In genomic region chr12:117967043-117967442, GRCh38 we compare ENCODE assay signal across 23 cellular contexts. TPM values are rescaled to one million over a fixed set of nuclear protein-coding genes. Genes with fewer than 3 reads are reported as not detected.
DNase-seq lines count a peak whose midpoint lies in the region; ATAC-seq, FAIRE-seq and TF ChIP-seq lines count a peak whose summit lies in the region.
"Had no signal": no experiment of that assay in that cellular context is flagged by ENCODE, and none has a peak within 500 bp of the region (broad histone marks: within the 10 kb centered on the region; RNA-seq: fewer than 3 reads in every experiment).

No MANE protein-coding gene starts in this region.

- H3K9me3 ChIP-seq in HUES64 (ENCODE audit: insufficient read depth, low read depth, low read length): peaks cover 11% of the 10 kb centered on the region; the same call in 1 of the 2 replicates
- H3K9me3 ChIP-seq in H1 (ENCODE audit: insufficient read depth in 2 of 2, low read depth in 1 of 2, low read length in 1 of 2): peaks cover 4 to 6% of the 10 kb centered on the region in 2 experiments; a peak in 2 of 4 replicates
- peaks cover 0 to 4% of the 10 kb centered on the region in 2 donors for H3K9me3 ChIP-seq in uterus

- CTCF ChIA-PET in H1 (lab: Charles Lee; ENCODE audit: partially characterized antibody): no interaction called here

- H2BK20ac ChIP-seq in H1 (ENCODE audit: low read length): no peak overlapping the region

- FAIRE-seq in H1 (lab: Jason Lieb, UNC): no peak
- FAIRE-seq: endothelial cell of umbilical vein, HTR-8/SVneo, small intestine had no signal

- H3K4ac ChIP-seq in H1 (replicated peaks; ENCODE audit: insufficient read length, low read depth, low read length): no peak overlapping the region

- TF ChIP-seq RAD21 in H1 (IDR thresholded peaks at IDR 0.05 in 1 of 2, conservative IDR thresholded peaks at IDR 0.05 in 1 of 2; ENCODE audit: low read depth in 2 of 2, low read length in 2 of 2): no peak

- no peak overlapping the region for H2AFZ ChIP-seq in H1 (ENCODE audit: low read length)
- H2AFZ ChIP-seq: GM23248 had no signal

- no peak overlapping the region for H3K14ac ChIP-seq in H1 (ENCODE audit: insufficient read length)

- H3K79me2 ChIP-seq in H1 (ENCODE audit: control insufficient read depth in 1 of 2, insufficient read depth in 2 of 2, low read length in 2 of 2): no peaks in the 10 kb centered on the region

- H3K36me3 Mint-ChIP-seq in activated T-cell treated with anti-CD3 and anti-CD28 coated beads, Interleukin-2, amount 50 U/mL, for 72 hours (ENCODE audit: insufficient read depth in 2 of 2): peaks cover 9% of the 10 kb centered on the region in 2 donors

- H3K9me3 Mint-ChIP-seq in activated T-cell treated with anti-CD3 and anti-CD28 coated beads, Interleukin-2, amount 50 U/mL, for 72 hours: peaks cover 7% of the 10 kb centered on the region in 2 donors

- no peak overlapping the region for H2BK120ac ChIP-seq in H1 (replicated peaks; ENCODE audit: low read depth, low read length)

- no peak for DNase-seq in activated T-cell treated with anti-CD3 and anti-CD28 coated beads, Interleukin-2, amount 50 U/mL, for 72 hours
- DNase-seq in activated T-cell treated with anti-CD3 and anti-CD28 coated beads, Interleukin-2, amount 50 U/mL, for 48 hours: no peak
- DNase-seq in H1 (ENCODE audit: low read depth in 1 of 2, low spot score in 2 of 2) (no peak), retina (peak; percentile 13), uterus (no peak), superior temporal gyrus (ENCODE audit: extremely low spot score) (no peak)
- DNase-seq: ACHN; activated CD4-positive, alpha-beta T cell treated with anti-CD3 and anti-CD28 coated beads, Interleukin-2, amount 50 U/mL, for 1 hour; activated gamma-delta T cell treated with Interleukin-2 at 50 U/mL for 16 hours; GM23248; mucosa of descending colon; NCI-H1436; small intestine; stimulated activated CD4-positive, alpha-beta T cell treated with anti-CD3 and anti-CD28 coated beads, Interleukin-2, amount 100 ng/mL, for 24 hours had no signal

- no peak for ATAC-seq in activated T-cell treated with anti-CD3 and anti-CD28 coated beads, Interleukin-2, amount 50 U/mL, for 72 hours (replicated peaks in 1 of 2)
- ATAC-seq in GM18502 (IDR thresholded peaks at IDR 0.05; ENCODE audit: poor library complexity, unreplicated experiment): no peak
- ATAC-seq: mucosa of descending colon, SK-N-SH treated with all-trans-retinoic acid at 6 μM for 48 hours had no signal

- H3K4me3 ChIP-seq in HUES64 (ENCODE audit: low read length) (peak overlapping the region; percentile 91), H1 (ENCODE audit: extremely low read depth in 1 of 4, insufficient read depth in 2 of 4, low read depth in 3 of 4, low read length in 4 of 4) (peak overlapping the region in 2 of 4 experiments; percentile 86 to 91; a peak in 3 of 8 replicates), uterus (no peak overlapping the region)
- H3K4me3 ChIP-seq: BLaER1, GM23248, lung, mucosa of descending colon had no signal

- H2BK15ac ChIP-seq in H1 (ENCODE audit: low read length): no peak overlapping the region

- intact Hi-C loops in uterus (cut with DNase I; ENCODE audit: low total_unique reads): no loop called here

- POLR2A ChIA-PET in H1 (lab: Charles Lee; ENCODE audit: partially characterized antibody): interaction anchor here (0.7 to 1.7 kb wide), 2 partner anchors 13 to 1217 kb away, joined by 3 to 4 read pairs; no protein-coding TSS in a partner anchor

- TF ChIP-seq CTCF in H1 (IDR thresholded peaks at IDR 0.05; ENCODE audit: control extremely low read depth in 1 of 3, insufficient read depth in 1 of 3, low read depth in 1 of 3, low read length in 3 of 3) (no peak), uterus (IDR thresholded peaks at IDR 0.05) (no peak)

- H3K36me3 ChIP-seq in HUES64 (ENCODE audit: insufficient read depth, low read length) (no peaks in the 10 kb centered on the region), H1 (ENCODE audit: control insufficient read depth in 2 of 4, insufficient read depth in 4 of 4, low read length in 3 of 4) (no peaks in the 10 kb centered on the region), uterus (no peaks in the 10 kb centered on the region)
- H3K36me3 ChIP-seq: BLaER1 had no signal

- TF ChIP-seq EP300 in H1 (IDR thresholded peaks at IDR 0.05; ENCODE audit: borderline replicate concordance in 1 of 2, low read depth in 2 of 2, low read length in 2 of 2): no peak

- H3K27me3 ChIP-seq in HUES64 (ENCODE audit: insufficient read depth, low read length): peaks cover 24% of the 10 kb centered on the region
- peaks cover 0 to 7% (median 1%) of the 10 kb centered on the region in 4 experiments; a peak in 3 of 7 replicates for H3K27me3 ChIP-seq in H1 (replicated peaks in 1 of 4; ENCODE audit: control insufficient read depth in 3 of 4, extremely low read depth in 1 of 4, insufficient read depth in 3 of 4, low read length in 3 of 4)
- peaks cover 0 to 8% of the 10 kb centered on the region in 2 donors for H3K27me3 ChIP-seq in uterus

- no peak overlapping the region for H4K91ac ChIP-seq in H1 (replicated peaks; ENCODE audit: insufficient read length, low read length)

- H3K4me3 Mint-ChIP-seq in activated T-cell treated with anti-CD3 and anti-CD28 coated beads, Interleukin-2, amount 50 U/mL, for 72 hours: peak overlapping the region; percentile 8 to 15
- H3K4me3 Mint-ChIP-seq: dendritic cell treated with granulocyte-macrophage colony-stimulating factor and Interleukin-4, amounts not matched to agents 40 ng/mL and 50 ng/mL, for 4 days had no signal

- no peak overlapping the region for H4K8ac ChIP-seq in H1 (ENCODE audit: extremely low read depth, insufficient read depth, low read length)

- H3K4me2 ChIP-seq in H1 (ENCODE audit: insufficient read depth in 1 of 2, low read depth in 2 of 2, low read length in 2 of 2): peak overlapping the region; percentile 82 to 100
- H3K4me2 ChIP-seq: BLaER1 had no signal

- H3K4me1 ChIP-seq in HUES64 (ENCODE audit: insufficient read depth, low read length): peaks cover 15% of the 10 kb centered on the region
- H3K4me1 ChIP-seq in H1 (replicated peaks in 1 of 4; ENCODE audit: control insufficient read depth in 3 of 4, insufficient read depth in 4 of 4, low read length in 3 of 4): peaks cover 2 to 4% (median 3%) of the 10 kb centered on the region in 4 experiments
- no peaks in the 10 kb centered on the region for H3K4me1 ChIP-seq in uterus
- H3K4me1 ChIP-seq: BLaER1 had no signal

- H4K5ac ChIP-seq in H1 (ENCODE audit: insufficient read length, low read depth, low read length): no peak overlapping the region

- WGBS in HUES64: 71% methylated on average over 3 of the region's 4 CpGs
- WGBS in H1 (ENCODE audit: extremely low coverage in 1 of 2, insufficient coverage in 1 of 2, insufficient read length in 1 of 2, insufficient replicate concordance in 2 of 2, low coverage in 1 of 2, low lambda C conversion rate in 2 of 2, missing lambda C conversion rate in 1 of 2), 2 experiments: 74% methylated on average over 4 of the region's 4 CpGs; no CpG with 5 or more reads in 1 of the 2 experiments

- TF ChIP-seq POLR2A in H1 (IDR thresholded peaks at IDR 0.05; ENCODE audit: control extremely low read depth in 1 of 2, low read depth in 2 of 2, low read length in 2 of 2): no peak
- no peak for TF ChIP-seq POLR2A in uterus (IDR thresholded peaks at IDR 0.05)

- H3K27ac Mint-ChIP-seq in activated T-cell treated with anti-CD3 and anti-CD28 coated beads, Interleukin-2, amount 50 U/mL, for 72 hours: no peak overlapping the region
- H3K27ac Mint-ChIP-seq: dendritic cell treated with granulocyte-macrophage colony-stimulating factor and Interleukin-4, amounts not matched to agents 40 ng/mL and 50 ng/mL, for 4 days had no signal

- no peak overlapping the region for H3K56ac ChIP-seq in H1 (replicated peaks; ENCODE audit: insufficient read length, low read depth, low read length)

- no peaks in the 10 kb centered on the region for H4K20me1 ChIP-seq in H1 (replicated peaks in 1 of 2; ENCODE audit: control insufficient read depth in 1 of 2, insufficient read depth in 2 of 2, low read length in 2 of 2)

- H3K9ac ChIP-seq in HUES64 (ENCODE audit: low read depth, low read length) (no peak overlapping the region), H1 (replicated peaks in 1 of 4; ENCODE audit: extremely low read depth in 1 of 4, low read depth in 3 of 4, low read length in 3 of 4) (no peak overlapping the region)
- H3K9ac ChIP-seq: BLaER1, GM23248 had no signal

- no peak overlapping the region for H3K18ac ChIP-seq in H1 (ENCODE audit: extremely low read depth, low read length)

- H3K4me1 Mint-ChIP-seq in activated T-cell treated with anti-CD3 and anti-CD28 coated beads, Interleukin-2, amount 50 U/mL, for 72 hours (ENCODE audit: low read depth): peaks cover 6% of the 10 kb centered on the region

- no peak overlapping the region for H2BK5ac ChIP-seq in H1 (ENCODE audit: low read depth, low read length)

- H3K23ac ChIP-seq in H1 (ENCODE audit: insufficient read length): no peak overlapping the region

- H3K79me1 ChIP-seq in H1 (ENCODE audit: low read depth, low read length): no peaks in the 10 kb centered on the region

- H2BK12ac ChIP-seq in H1 (ENCODE audit: low read depth, low read length): no peak overlapping the region

- H3K27me3 Mint-ChIP-seq in activated T-cell treated with anti-CD3 and anti-CD28 coated beads, Interleukin-2, amount 50 U/mL, for 72 hours (ENCODE audit: low read depth): peaks cover 62% of the 10 kb centered on the region

- no peak overlapping the region for H3K27ac ChIP-seq in HUES64 (ENCODE audit: low read depth, low read length)
- no peak overlapping the region for H3K27ac ChIP-seq in H1 (ENCODE audit: low read depth, low read length)
- H3K27ac ChIP-seq in uterus: no peak overlapping the region
- H3K27ac ChIP-seq: BLaER1, GM23248 had no signal

- no peak overlapping the region for H2AK5ac ChIP-seq in H1 (ENCODE audit: low read depth, low read length)

- H3K23me2 ChIP-seq in H1 (ENCODE audit: low read depth, low read length): peaks cover 21% of the 10 kb centered on the region

RNA-seq across cellular contexts. Expression of gene KSR2, which starts 1.7 kb away (rescaled TPM):
- total RNA-seq in activated T-cell treated with anti-CD3 and anti-CD28 coated beads, Interleukin-2, amount 50 U/mL, for 72 hours: under 1 TPM; 0.17 to 0.21 TPM
- 0.40 TPM for polyA plus RNA-seq in HUES64 (2013, experiment 1 of 2)
- polyA plus RNA-seq in HUES64 (2013, experiment 2 of 2): 0.44 TPM
- 2.1 and 2.2 TPM in 2 replicates for total RNA-seq in H1 (2021; fragmentation: NEBNext Ultra II Directional; extraction: Animal tissue kit (Norgen Biotek cat#: 25700))
- polyA plus RNA-seq in H1 (2011; rRNA removed): 0.60 and 0.74 TPM in 2 replicates
- 0.41 TPM for polyA plus RNA-seq in H1 (2011; cell fraction: cytosol; rRNA removed)
- 1.2 TPM for polyA plus RNA-seq in H1 (2011; cell fraction: nucleus; rRNA removed)
- 0.76 to 0.96 TPM (median 0.94 TPM) in 4 replicates for polyA plus RNA-seq in H1 (2012, experiment 1 of 2)
- 0.13 TPM for polyA plus RNA-seq in H1 (2012, experiment 2 of 2)
- polyA plus RNA-seq in H1 (2013, experiment 1 of 2): 0.43 TPM
- 0.40 TPM for polyA plus RNA-seq in H1 (2013, experiment 2 of 2)
- 2.5 and 2.7 TPM in 2 replicates for polyA minus RNA-seq in H1 (2011; rRNA and poly(A)+ RNA removed)
- 1.9 TPM for polyA minus RNA-seq in H1 (2011; cell fraction: cytosol; rRNA and poly(A)+ RNA removed)
- polyA minus RNA-seq in H1 (2011; cell fraction: nucleus; rRNA and poly(A)+ RNA removed): 2.8 TPM
- under 1 TPM in 2 of 4 donors, not detected in 2; 0.03 to 0.28 TPM for total RNA-seq in uterus
- total RNA-seq: cardiac septum, GM23248 had no signal
- polyA plus RNA-seq: GM23248 had no signal

RNA-seq across cellular contexts. Expression of gene RFC5, which starts 49.5 kb away (rescaled TPM):
- 10 to 100 TPM; 43.3 to 56.6 TPM for total RNA-seq in activated T-cell treated with anti-CD3 and anti-CD28 coated beads, Interleukin-2, amount 50 U/mL, for 72 hours
- 48.6 TPM for polyA plus RNA-seq in HUES64 (2013, experiment 1 of 2)
- 39.4 TPM for polyA plus RNA-seq in HUES64 (2013, experiment 2 of 2)
- 34.4 and 35.5 TPM in 2 replicates for total RNA-seq in H1 (2021; fragmentation: NEBNext Ultra II Directional; extraction: Animal tissue kit (Norgen Biotek cat#: 25700))
- 40.6 and 40.9 TPM in 2 replicates for polyA plus RNA-seq in H1 (2011; rRNA removed)
- 40.8 TPM for polyA plus RNA-seq in H1 (2011; cell fraction: cytosol; rRNA removed)
- 58.1 TPM for polyA plus RNA-seq in H1 (2011; cell fraction: nucleus; rRNA removed)
- 38.0 to 43.0 TPM (median 40.0 TPM) in 4 replicates for polyA plus RNA-seq in H1 (2012, experiment 1 of 2)
- polyA plus RNA-seq in H1 (2012, experiment 2 of 2): 23.9 TPM
- polyA plus RNA-seq in H1 (2013, experiment 1 of 2): 33.4 TPM
- 31.8 TPM for polyA plus RNA-seq in H1 (2013, experiment 2 of 2)
- 47.8 and 58.0 TPM in 2 replicates for polyA minus RNA-seq in H1 (2011; rRNA and poly(A)+ RNA removed)
- polyA minus RNA-seq in H1 (2011; cell fraction: cytosol; rRNA and poly(A)+ RNA removed): 25.5 TPM
- polyA minus RNA-seq in H1 (2011; cell fraction: nucleus; rRNA and poly(A)+ RNA removed): 32.6 TPM
- 10 to 100 TPM in 3 of 4 donors, 1 to 10 TPM in 1; 4.6 to 24.7 (median 14.0) TPM for total RNA-seq in uterus
